Comparison of ENCODE assay signal across 33 cellular contexts in genomic region chr14:103833711-103834110, GRCh38.
"Had no signal": no experiment of that assay in that cellular context is flagged by ENCODE, and none has a peak within 500 bp of the region (broad histone marks: within the 10 kb centered on the region; RNA-seq: fewer than 3 reads in every experiment).

No MANE protein-coding gene starts in this region.

- H3K27ac ChIP-seq: adrenal gland, body of pancreas, colonic mucosa, esophagus muscularis mucosa, foreskin keratinocyte, gastrocnemius medialis, WERI-Rb-1 had no signal

- H3K4me1 Mint-ChIP-seq: activated CD4-positive, alpha-beta T cell treated with anti-CD3 and anti-CD28 coated beads, Interleukin-2, amount 10 ng/mL, durations not matched to agents 24 days and 14 days had no signal

- H3K36me3 Mint-ChIP-seq: activated CD8-positive, alpha-beta memory T cell treated with anti-CD3 and anti-CD28 coated beads, Interleukin-2, amount 10 ng/mL, durations not matched to agents 7 days and 5 days; activated naive CD8-positive, alpha-beta T cell treated with anti-CD3 and anti-CD28 coated beads for 36 hours had no signal

- H3K4me1 ChIP-seq: colonic mucosa had no signal

- ATAC-seq: activated CD4-positive, alpha-beta T cell treated with anti-CD3 and anti-CD28 coated beads for 36 hours; activated CD8-positive, alpha-beta memory T cell treated with anti-CD3 and anti-CD28 coated beads, Interleukin-2, amount 10 ng/mL, durations not matched to agents 7 days and 5 days; activated CD8-positive, alpha-beta T cell treated with anti-CD3 and anti-CD28 coated beads, Interleukin-2, amount 10 ng/mL, durations not matched to agents 7 days and 5 days; activated naive CD8-positive, alpha-beta T cell treated with anti-CD3 and anti-CD28 coated beads, Interleukin-2, amount 50 U/mL, for 24 hours; body of pancreas; foreskin keratinocyte; gastrocnemius medialis; T-helper 17 cell had no signal

- H3K27me3 Mint-ChIP-seq: activated CD4-positive, alpha-beta memory T cell treated with anti-CD3 and anti-CD28 coated beads for 36 hours; activated CD4-positive, alpha-beta T cell treated with anti-CD3 and anti-CD28 coated beads for 36 hours; activated CD4-positive, alpha-beta T cell treated with anti-CD3 and anti-CD28 coated beads, Interleukin-2, amount 10 ng/mL, durations not matched to agents 24 days and 14 days; activated CD8-positive, alpha-beta memory T cell treated with anti-CD3 and anti-CD28 coated beads, Interleukin-2, amount 10 ng/mL, durations not matched to agents 7 days and 5 days; activated naive CD4-positive, alpha-beta T cell treated with anti-CD3 and anti-CD28 coated beads, Interleukin-2, amount 50 U/mL, for 24 hours; activated naive CD8-positive, alpha-beta T cell treated with anti-CD3 and anti-CD28 coated beads for 36 hours; activated naive CD8-positive, alpha-beta T cell treated with anti-CD3 and anti-CD28 coated beads, Interleukin-2, amount 50 U/mL, for 24 hours; T-helper 17 cell had no signal

- H3K4me3 ChIP-seq: adrenal gland, body of pancreas, colonic mucosa, esophagus muscularis mucosa, gastrocnemius medialis had no signal

- H3K9me3 ChIP-seq: adrenal gland, body of pancreas, colonic mucosa, esophagus muscularis mucosa, gastrocnemius medialis had no signal

- H3K4me3 Mint-ChIP-seq: activated CD4-positive, alpha-beta memory T cell treated with anti-CD3 and anti-CD28 coated beads for 36 hours; activated CD4-positive, alpha-beta T cell treated with anti-CD3 and anti-CD28 coated beads for 36 hours; activated CD4-positive, alpha-beta T cell treated with anti-CD3 and anti-CD28 coated beads, Interleukin-2, amount 10 ng/mL, durations not matched to agents 24 days and 14 days; activated CD8-positive, alpha-beta memory T cell treated with anti-CD3 and anti-CD28 coated beads, Interleukin-2, amount 10 ng/mL, durations not matched to agents 7 days and 5 days; activated CD8-positive, alpha-beta T cell treated with anti-CD3 and anti-CD28 coated beads, Interleukin-2, amount 10 ng/mL, durations not matched to agents 7 days and 5 days; activated naive CD4-positive, alpha-beta T cell treated with anti-CD3 and anti-CD28 coated beads for 36 hours; activated naive CD4-positive, alpha-beta T cell treated with anti-CD3 and anti-CD28 coated beads, Interleukin-2, amount 50 U/mL, for 24 hours; activated naive CD8-positive, alpha-beta T cell treated with anti-CD3 and anti-CD28 coated beads for 36 hours; activated naive CD8-positive, alpha-beta T cell treated with anti-CD3 and anti-CD28 coated beads, Interleukin-2, amount 50 U/mL, for 24 hours; activated T-helper 1 cell treated with anti-CD3 and anti-CD28 coated beads, Interleukin-12 subunit alpha, Interleukin-12 subunit beta, Interleukin-2, Interleukin-4 antibody, amounts not matched to agents 30 ng/mL and 10 ng/mL and 1 ng/mL, durations not matched to agents 14 hours and 24 hours and 36 hours; T-helper 17 cell; T-helper 2 cell treated with Interferon-gamma antibody and Interleukin-4, amounts not matched to agents 5 μg/mL and 100 μg/mL, for 36 hours had no signal

- DNase-seq: activated CD4-positive, alpha-beta memory T cell treated with anti-CD3 and anti-CD28 coated beads for 36 hours; activated CD4-positive, alpha-beta T cell treated with anti-CD3 and anti-CD28 coated beads for 36 hours; activated CD4-positive, alpha-beta T cell treated with anti-CD3 and anti-CD28 coated beads, Interleukin-2, amount 10 ng/mL, durations not matched to agents 24 days and 14 days; activated CD4-positive, CD25-positive, alpha-beta regulatory T cell; activated CD4-positive, CD25-positive, alpha-beta regulatory T cell treated with anti-CD3 and anti-CD28 coated beads, Interleukin-2, amount 50 U/mL, for 72 hours; activated CD8-positive, alpha-beta memory T cell treated with anti-CD3 and anti-CD28 coated beads, Interleukin-2, amount 10 ng/mL, durations not matched to agents 7 days and 5 days; activated CD8-positive, alpha-beta memory T cell treated with anti-CD3 and anti-CD28 coated beads, Interleukin-2, amount 50 U/mL, for 4 hours; activated CD8-positive, alpha-beta T cell treated with anti-CD3 and anti-CD28 coated beads, Interleukin-2, amount 10 ng/mL, durations not matched to agents 7 days and 5 days; activated naive CD4-positive, alpha-beta T cell treated with anti-CD3 and anti-CD28 coated beads for 36 hours; activated naive CD8-positive, alpha-beta T cell treated with anti-CD3 and anti-CD28 coated beads for 36 hours; activated naive CD8-positive, alpha-beta T cell treated with anti-CD3 and anti-CD28 coated beads, Interleukin-2, amount 50 U/mL, for 24 hours; activated T-cell treated with anti-CD3 and anti-CD28 coated beads, Interleukin-2, amount 50 U/mL, for 1 hour; activated T-cell treated with anti-CD3 and anti-CD28 coated beads, Interleukin-2, amount 50 U/mL, for 48 hours; amygdala; aorta; body of pancreas; central memory CD4-positive, alpha-beta T cell; cerebellar nuclear complex; colonic mucosa; effector CD8-positive, alpha-beta T cell; erythroblast; gastrocnemius medialis; T-helper 1 cell; T-helper 17 cell; T1000; WERI-Rb-1 had no signal

- H3K36me3 ChIP-seq: adrenal gland, colonic mucosa, esophagus muscularis mucosa, gastrocnemius medialis, WERI-Rb-1 had no signal

- H3K9me3 Mint-ChIP-seq: activated CD4-positive, alpha-beta memory T cell treated with anti-CD3 and anti-CD28 coated beads for 36 hours; activated CD4-positive, alpha-beta T cell treated with anti-CD3 and anti-CD28 coated beads, Interleukin-2, amount 10 ng/mL, durations not matched to agents 24 days and 14 days; activated naive CD4-positive, alpha-beta T cell treated with anti-CD3 and anti-CD28 coated beads for 36 hours; activated naive CD4-positive, alpha-beta T cell treated with anti-CD3 and anti-CD28 coated beads, Interleukin-2, amount 50 U/mL, for 24 hours; activated naive CD8-positive, alpha-beta T cell treated with anti-CD3 and anti-CD28 coated beads for 36 hours; activated naive CD8-positive, alpha-beta T cell treated with anti-CD3 and anti-CD28 coated beads, Interleukin-2, amount 50 U/mL, for 24 hours; activated T-helper 1 cell treated with anti-CD3 and anti-CD28 coated beads, Interleukin-12 subunit alpha, Interleukin-12 subunit beta, Interleukin-2, Interleukin-4 antibody, amounts not matched to agents 30 ng/mL and 10 ng/mL and 1 ng/mL, durations not matched to agents 14 hours and 24 hours and 36 hours; activated T-helper 2 cell treated with anti-CD3 and anti-CD28 coated beads, Interferon-gamma antibody, Interleukin-2, Interleukin-4, amounts not matched to agents 10 μg/mL and 5 μg/mL and 100 μg/mL, durations not matched to agents 14 hours and 24 hours and 36 hours; T-helper 2 cell treated with Interferon-gamma antibody and Interleukin-4, amounts not matched to agents 5 μg/mL and 100 μg/mL, for 36 hours had no signal

- H3K27me3 ChIP-seq: adrenal gland, body of pancreas, colonic mucosa, esophagus muscularis mucosa, foreskin keratinocyte, gastrocnemius medialis had no signal

- H3K27ac Mint-ChIP-seq: activated CD4-positive, alpha-beta memory T cell treated with anti-CD3 and anti-CD28 coated beads for 36 hours; activated CD4-positive, alpha-beta T cell treated with anti-CD3 and anti-CD28 coated beads for 36 hours; activated CD4-positive, alpha-beta T cell treated with anti-CD3 and anti-CD28 coated beads, Interleukin-2, amount 10 ng/mL, durations not matched to agents 24 days and 14 days; activated CD8-positive, alpha-beta memory T cell treated with anti-CD3 and anti-CD28 coated beads, Interleukin-2, amount 10 ng/mL, durations not matched to agents 7 days and 5 days; activated CD8-positive, alpha-beta T cell treated with anti-CD3 and anti-CD28 coated beads, Interleukin-2, amount 10 ng/mL, durations not matched to agents 7 days and 5 days; activated naive CD4-positive, alpha-beta T cell treated with anti-CD3 and anti-CD28 coated beads for 36 hours; activated naive CD4-positive, alpha-beta T cell treated with anti-CD3 and anti-CD28 coated beads, Interleukin-2, amount 50 U/mL, for 24 hours; activated naive CD8-positive, alpha-beta T cell treated with anti-CD3 and anti-CD28 coated beads for 36 hours; activated naive CD8-positive, alpha-beta T cell treated with anti-CD3 and anti-CD28 coated beads, Interleukin-2, amount 50 U/mL, for 24 hours; activated T-helper 1 cell treated with anti-CD3 and anti-CD28 coated beads, Interleukin-12 subunit alpha, Interleukin-12 subunit beta, Interleukin-2, Interleukin-4 antibody, amounts not matched to agents 30 ng/mL and 10 ng/mL and 1 ng/mL, durations not matched to agents 14 hours and 24 hours and 36 hours; activated T-helper 2 cell treated with anti-CD3 and anti-CD28 coated beads, Interferon-gamma antibody, Interleukin-2, Interleukin-4, amounts not matched to agents 10 μg/mL and 5 μg/mL and 100 μg/mL, durations not matched to agents 14 hours and 24 hours and 36 hours; T-helper 17 cell; T-helper 2 cell treated with Interferon-gamma antibody and Interleukin-4, amounts not matched to agents 5 μg/mL and 100 μg/mL, for 36 hours had no signal
